ENCODE assay signal across 12 cellular contexts in genomic region chr3:36906504-36907149, GRCh38. TPM values are rescaled to one million over a fixed set of nuclear protein-coding genes. Genes with fewer than 3 reads are reported as not detected.
DNase-seq lines count a peak whose midpoint lies in the region; ATAC-seq and TF ChIP-seq lines count a peak whose summit lies in the region.
"Had no signal": no experiment of that assay in that cellular context is flagged by ENCODE, and none has a peak within 500 bp of the region (broad histone marks: within the 10 kb centered on the region; RNA-seq: fewer than 3 reads in every experiment).

No MANE protein-coding gene starts in this region.

- CTCF ChIA-PET in activated CD8-positive, alpha-beta memory T cell treated with anti-CD3 and anti-CD28 coated beads, Interleukin-2, amount 10 ng/mL, durations not matched to agents 7 days and 5 days (lab: Charles Lee): interaction anchor here (0.9 to 7.8 kb wide), 9 partner anchors 9 to 83 kb away, joined by 3 to 65 read pairs (median 5); no protein-coding TSS in a partner anchor
- CTCF ChIA-PET in activated B cell treated with CpG ODN at 0.5 μM for 24 hours (lab: Charles Lee): interaction anchor here (0.8 to 9.8 kb wide), 7 partner anchors 11 to 51 kb away, joined by 3 to 71 read pairs (median 4); partner anchors contain the start of gene TRANK1

- H3K27ac Mint-ChIP-seq in activated CD8-positive, alpha-beta memory T cell treated with anti-CD3 and anti-CD28 coated beads, Interleukin-2, amount 10 ng/mL, durations not matched to agents 7 days and 5 days: peak overlapping the region; percentile 74
- peak overlapping the region; percentile 74 for H3K27ac Mint-ChIP-seq in activated B cell treated with CpG ODN at 0.5 μM for 24 hours
- peak overlapping the region; percentile 86 for H3K27ac Mint-ChIP-seq in stimulated activated memory B cell treated with anti-CD40 and anti-IgM and Interleukin-4, amounts not matched to agents 10 μg/mL and 1 μg/mL and 100 μg/mL, for 72 hours

- H3K4me3 ChIP-seq in fibroblast of pulmonary artery (replicated peaks; ENCODE audit: low read depth, low read length): no peak overlapping the region

- H3K36me3 Mint-ChIP-seq in activated CD8-positive, alpha-beta memory T cell treated with anti-CD3 and anti-CD28 coated beads, Interleukin-2, amount 10 ng/mL, durations not matched to agents 7 days and 5 days: peaks cover 33% of the 10 kb centered on the region
- peaks cover 32% of the 10 kb centered on the region for H3K36me3 Mint-ChIP-seq in activated B cell treated with CpG ODN at 0.5 μM for 24 hours (ENCODE audit: low read depth)
- no peaks in the 10 kb centered on the region for H3K36me3 Mint-ChIP-seq in stimulated activated memory B cell treated with anti-CD40 and anti-IgM and Interleukin-4, amounts not matched to agents 10 μg/mL and 1 μg/mL and 100 μg/mL, for 72 hours

- no peaks in the 10 kb centered on the region for H3K9me3 Mint-ChIP-seq in activated CD8-positive, alpha-beta memory T cell treated with anti-CD3 and anti-CD28 coated beads, Interleukin-2, amount 10 ng/mL, durations not matched to agents 7 days and 5 days (ENCODE audit: low read depth)
- H3K9me3 Mint-ChIP-seq in activated B cell treated with CpG ODN at 0.5 μM for 24 hours: no peaks in the 10 kb centered on the region
- H3K9me3 Mint-ChIP-seq in stimulated activated memory B cell treated with anti-CD40 and anti-IgM and Interleukin-4, amounts not matched to agents 10 μg/mL and 1 μg/mL and 100 μg/mL, for 72 hours: no peaks in the 10 kb centered on the region

- POLR2A ChIA-PET in activated B cell treated with CpG ODN at 0.5 μM for 24 hours (lab: Charles Lee): interaction anchor here (0.8 to 11.4 kb wide), 4 partner anchors 11 to 37 kb away, joined by 3 to 185 read pairs (median 22); partner anchors contain the start of gene TRANK1

- intact Hi-C loops in activated B cell treated with CpG ODN at 0.5 μM for 24 hours (cut with micrococcal nuclease): no loop called here

- no peaks in the 10 kb centered on the region for H3K27me3 Mint-ChIP-seq in activated CD8-positive, alpha-beta memory T cell treated with anti-CD3 and anti-CD28 coated beads, Interleukin-2, amount 10 ng/mL, durations not matched to agents 7 days and 5 days
- no peaks in the 10 kb centered on the region for H3K27me3 Mint-ChIP-seq in activated B cell treated with CpG ODN at 0.5 μM for 24 hours
- H3K27me3 Mint-ChIP-seq in stimulated activated memory B cell treated with anti-CD40 and anti-IgM and Interleukin-4, amounts not matched to agents 10 μg/mL and 1 μg/mL and 100 μg/mL, for 72 hours: no peaks in the 10 kb centered on the region

- DNase-seq in activated CD8-positive, alpha-beta memory T cell treated with anti-CD3 and anti-CD28 coated beads, Interleukin-2, amount 10 ng/mL, durations not matched to agents 7 days and 5 days: no peak
- DNase-seq in activated CD8-positive, alpha-beta memory T cell treated with anti-CD3 and anti-CD28 coated beads, Interleukin-2, amount 50 U/mL, for 48 hours: no peak
- DNase-seq in activated B cell treated with CpG ODN at 0.5 μM for 24 hours (no peak), fibroblast of pulmonary artery (ENCODE audit: low read depth) (peak; percentile 89), NCI-H2196 treated with DMSO at 0.1 percent for 48 hours (lab: John Stamatoyannopoulos, UW; ENCODE audit: unreplicated experiment) (no peak), mucosa of gallbladder (ENCODE audit: low spot score) (no peak), kidney glomerular epithelial cell (lab: John Stamatoyannopoulos, UW) (no peak)
- DNase-seq: ACHN, heart left ventricle, ovary, T1000 had no signal

- peaks cover 57% of the 10 kb centered on the region for H3K4me1 Mint-ChIP-seq in activated CD8-positive, alpha-beta memory T cell treated with anti-CD3 and anti-CD28 coated beads, Interleukin-2, amount 10 ng/mL, durations not matched to agents 7 days and 5 days
- peaks cover 80% of the 10 kb centered on the region for H3K4me1 Mint-ChIP-seq in activated B cell treated with CpG ODN at 0.5 μM for 24 hours
- H3K4me1 Mint-ChIP-seq in stimulated activated memory B cell treated with anti-CD40 and anti-IgM and Interleukin-4, amounts not matched to agents 10 μg/mL and 1 μg/mL and 100 μg/mL, for 72 hours: peaks cover 61% of the 10 kb centered on the region

- TF ChIP-seq CTCF in activated B cell treated with CpG ODN at 0.5 μM for 24 hours (IDR thresholded peaks at IDR 0.05) (no peak), fibroblast of pulmonary artery (IDR thresholded peaks at IDR 0.05; ENCODE audit: low read length, missing control alignments) (no peak)

- H3K4me3 Mint-ChIP-seq in activated CD8-positive, alpha-beta memory T cell treated with anti-CD3 and anti-CD28 coated beads, Interleukin-2, amount 10 ng/mL, durations not matched to agents 7 days and 5 days: peak overlapping the region; percentile 87
- peak overlapping the region; percentile 77 for H3K4me3 Mint-ChIP-seq in activated B cell treated with CpG ODN at 0.5 μM for 24 hours
- peak overlapping the region; percentile 65 for H3K4me3 Mint-ChIP-seq in stimulated activated memory B cell treated with anti-CD40 and anti-IgM and Interleukin-4, amounts not matched to agents 10 μg/mL and 1 μg/mL and 100 μg/mL, for 72 hours

- ATAC-seq in activated CD8-positive, alpha-beta memory T cell treated with anti-CD3 and anti-CD28 coated beads, Interleukin-2, amount 10 ng/mL, durations not matched to agents 7 days and 5 days: no peak
- no peak for ATAC-seq in activated B cell treated with CpG ODN at 0.5 μM for 24 hours (ENCODE audit: low read depth)
- no peak for ATAC-seq in stimulated activated memory B cell treated with anti-CD40 and anti-IgM and Interleukin-4, amounts not matched to agents 10 μg/mL and 1 μg/mL and 100 μg/mL, for 72 hours

RNA-seq across cellular contexts. Expression of gene TRANK1, which starts 38.2 kb away (rescaled TPM):
- 10 to 100 TPM; 41.8 to 84.3 TPM for total RNA-seq in activated CD8-positive, alpha-beta memory T cell treated with anti-CD3 and anti-CD28 coated beads, Interleukin-2, amount 10 ng/mL, durations not matched to agents 7 days and 5 days
- total RNA-seq in activated B cell treated with CpG ODN at 0.5 μM for 24 hours (109 and 135 TPM in 2 replicates), mucosa of gallbladder (44.2 TPM)
